8 cellular contexts compared by ENCODE assay signal in the genomic region with DNA sequence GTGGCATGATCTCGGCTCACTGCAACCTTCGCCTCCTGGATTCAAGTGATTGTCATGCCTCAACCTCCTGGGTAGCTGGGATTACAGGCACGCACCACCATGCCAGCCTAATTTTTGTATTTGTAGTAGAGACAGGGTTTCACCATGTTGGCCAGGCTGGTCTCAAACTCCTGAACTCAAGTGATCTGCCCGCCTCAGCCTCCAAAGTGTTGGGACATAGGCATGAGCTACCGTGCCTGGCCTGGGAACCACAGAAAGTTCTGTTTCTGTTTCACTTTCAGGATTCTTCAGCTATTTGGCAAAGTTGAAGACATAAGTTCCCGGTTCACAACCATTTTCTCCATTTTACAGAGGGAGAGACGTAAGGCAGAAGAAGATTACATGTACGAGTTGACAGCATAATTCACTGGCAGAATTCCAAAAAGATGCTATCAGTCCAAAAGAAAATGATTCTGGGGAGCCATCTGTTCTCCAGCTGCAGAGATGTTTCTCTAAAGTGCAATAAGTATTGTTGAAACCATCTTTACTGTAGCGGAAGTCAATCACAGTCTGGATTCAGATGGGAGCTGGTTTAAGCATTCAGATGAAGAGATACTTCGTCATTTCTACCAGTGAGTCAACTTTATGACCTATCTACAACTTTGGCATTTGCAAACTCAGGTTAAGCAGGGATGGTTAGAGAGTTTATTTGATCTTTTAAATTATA. TPM values are rescaled to one million over a fixed set of nuclear protein-coding genes. Genes with fewer than 3 reads are reported as not detected.
DNase-seq lines count a peak whose midpoint lies in the region; ATAC-seq lines count a peak whose summit lies in the region.

No MANE protein-coding gene starts in this region.

- DNase-seq in stimulated activated CD4-positive, alpha-beta T cell treated with anti-CD3 and anti-CD28 coated beads, Interleukin-12 subunit alpha, Interleukin-12 subunit beta, amount 100 ng/mL, for 48 hours (ENCODE audit: low read depth in 2 of 3, low spot score in 1 of 3): peak in 2 of 3 donors; percentile 11 to 37
- DNase-seq in stimulated activated CD4-positive, alpha-beta T cell treated with anti-CD3 and anti-CD28 coated beads, Interleukin-12 subunit alpha, Interleukin-12 subunit beta, amount 100 ng/mL, for 4 hours: no peak
- DNase-seq in activated CD4-positive, alpha-beta T cell treated with anti-CD3 and anti-CD28 coated beads, Interleukin-2, amount 50 U/mL, for 1 hour: peak; percentile 2
- DNase-seq in left lobe of liver (ENCODE audit: low spot score): no peak
- DNase-seq in NK-92 (lab: John Stamatoyannopoulos, UW; ENCODE audit: unreplicated experiment): no peak

- ATAC-seq in left lobe of liver: peak; percentile 72
- ATAC-seq in HG02763 (IDR thresholded peaks at IDR 0.05; ENCODE audit: unreplicated experiment): no peak
- no peak for ATAC-seq in GM18873 (IDR thresholded peaks at IDR 0.05; ENCODE audit: low FRiP score, unreplicated experiment)
- ATAC-seq in GM18517 (IDR thresholded peaks at IDR 0.05; ENCODE audit: unreplicated experiment): no peak

RNA-seq across cellular contexts. Expression of gene RNF34, which starts 8.1 kb away (rescaled TPM):
- 9.9 TPM for total RNA-seq in left lobe of liver

RNA-seq across cellular contexts. Expression of gene ANAPC5, which starts 39.6 kb away (rescaled TPM):
- 43.4 TPM for total RNA-seq in left lobe of liver

Comparison
In these comparisons a context has a peak if more than half of its experiments do, and no peak if none do; other contexts are left out.
1. DNase-seq: peak in stimulated activated CD4-positive, alpha-beta T cell treated with anti-CD3 and anti-CD28 coated beads, Interleukin-12 subunit alpha, Interleukin-12 subunit beta, amount 100 ng/mL, for 48 hours (2 of 3) and activated CD4-positive, alpha-beta T cell treated with anti-CD3 and anti-CD28 coated beads, Interleukin-2, amount 50 U/mL, for 1 hour (single experiment); none in stimulated activated CD4-positive, alpha-beta T cell treated with anti-CD3 and anti-CD28 coated beads, Interleukin-12 subunit alpha, Interleukin-12 subunit beta, amount 100 ng/mL, for 4 hours (single experiment), left lobe of liver (single experiment) and NK-92 (single experiment).